In genomic region chr18:79628416-79629248, GRCh38 we compare ENCODE assay signal across 14 cellular contexts.
"Had no signal": no experiment of that assay in that cellular context is flagged by ENCODE, and none has a peak within 500 bp of the region (broad histone marks: within the 10 kb centered on the region; RNA-seq: fewer than 3 reads in every experiment).

No MANE protein-coding gene starts in this region.

- H3K36me3 ChIP-seq: SJCRH30, transverse colon had no signal

- H3K9me3 ChIP-seq: SJCRH30, transverse colon had no signal

- H3K4me3 Mint-ChIP-seq: activated CD4-positive, alpha-beta T cell treated with anti-CD3 and anti-CD28 coated beads, Interleukin-2, amount 10 ng/mL, durations not matched to agents 7 days and 5 days; activated naive CD4-positive, alpha-beta T cell treated with anti-CD3 and anti-CD28 coated beads, Interleukin-2, amount 10 ng/mL, durations not matched to agents 7 days and 5 days; activated T-helper 17 cell treated with anti-CD3 and anti-CD28 coated beads, Interleukin-2, amount 50 U/mL, for 72 hours; natural killer cell treated with Interleukin-12 subunit alpha and Interleukin-12 subunit beta and Interleukin-15 and Interleukin-18, amount 100 ng/mL, for 72 hours; stimulated activated effector memory CD8-positive, alpha-beta T cell treated with anti-CD3 and anti-CD28 coated beads, Interleukin-12 subunit alpha, Interleukin-12 subunit beta, amount 100 ng/mL, for 72 hours; T-helper 17 cell had no signal

- H3K9me3 Mint-ChIP-seq: activated T-helper 17 cell treated with anti-CD3 and anti-CD28 coated beads, Interleukin-2, amount 50 U/mL, for 72 hours; stimulated activated effector memory CD8-positive, alpha-beta T cell treated with anti-CD3 and anti-CD28 coated beads, Interleukin-12 subunit alpha, Interleukin-12 subunit beta, amount 100 ng/mL, for 72 hours had no signal

- H3K27ac Mint-ChIP-seq: activated CD4-positive, alpha-beta T cell treated with anti-CD3 and anti-CD28 coated beads, Interleukin-2, amount 10 ng/mL, durations not matched to agents 7 days and 5 days; activated naive CD4-positive, alpha-beta T cell treated with anti-CD3 and anti-CD28 coated beads, Interleukin-2, amount 10 ng/mL, durations not matched to agents 7 days and 5 days; activated T-helper 17 cell treated with anti-CD3 and anti-CD28 coated beads, Interleukin-2, amount 50 U/mL, for 72 hours; natural killer cell treated with Interleukin-12 subunit alpha and Interleukin-12 subunit beta and Interleukin-15 and Interleukin-18, amount 100 ng/mL, for 72 hours; stimulated activated effector memory CD8-positive, alpha-beta T cell treated with anti-CD3 and anti-CD28 coated beads, Interleukin-12 subunit alpha, Interleukin-12 subunit beta, amount 100 ng/mL, for 72 hours; T-helper 17 cell had no signal

- H3K4me1 Mint-ChIP-seq: activated T-helper 17 cell treated with anti-CD3 and anti-CD28 coated beads, Interleukin-2, amount 50 U/mL, for 72 hours had no signal

- H3K4me3 ChIP-seq: hepatocyte, SJCRH30, transverse colon had no signal

- H3K27me3 ChIP-seq: hepatocyte, SJCRH30, transverse colon had no signal

- H3K27ac ChIP-seq: hepatocyte, SJCRH30, transverse colon had no signal

- H3K4me1 ChIP-seq: SJCRH30, transverse colon had no signal

- ATAC-seq: activated T-helper 17 cell treated with anti-CD3 and anti-CD28 coated beads, Interleukin-2, amount 50 U/mL, for 72 hours; left ventricle myocardium superior; natural killer cell treated with Interleukin-12 subunit alpha and Interleukin-12 subunit beta and Interleukin-15 and Interleukin-18, amount 100 ng/mL, for 72 hours; stimulated activated effector memory CD8-positive, alpha-beta T cell treated with anti-CD3 and anti-CD28 coated beads, Interleukin-12 subunit alpha, Interleukin-12 subunit beta, amount 100 ng/mL, for 72 hours; T-helper 17 cell had no signal

- DNase-seq: activated CD4-positive, alpha-beta T cell treated with anti-CD3 and anti-CD28 coated beads, Interleukin-2, amount 10 ng/mL, durations not matched to agents 7 days and 5 days; activated CD4-positive, CD25-positive, alpha-beta regulatory T cell; activated naive CD4-positive, alpha-beta T cell treated with anti-CD3 and anti-CD28 coated beads, Interleukin-2, amount 10 ng/mL, durations not matched to agents 7 days and 5 days; left ventricle myocardium superior; mesenchymal stem cell; SJCRH30; stimulated activated CD4-positive, alpha-beta T cell treated with anti-CD3 and anti-CD28 coated beads, Interleukin-12 subunit alpha, Interleukin-12 subunit beta, amount 100 ng/mL, for 4 hours; substantia nigra; T-helper 17 cell; transverse colon had no signal
